Comparison of ENCODE assay signal across 9 cellular contexts in genomic region chr7:143372070-143372469, GRCh38. TPM values are rescaled to one million over a fixed set of nuclear protein-coding genes. Genes with fewer than 3 reads are reported as not detected.
A peak's percentile ranks its signal among the peaks of the same experiment; 100 is the strongest.
DNase-seq lines count a peak whose midpoint lies in the region; ATAC-seq and TF ChIP-seq lines count a peak whose summit lies in the region.
"Had no signal": no experiment of that assay in that cellular context is flagged by ENCODE, and none has a peak within 500 bp of the region (broad histone marks: within the 10 kb centered on the region; RNA-seq: fewer than 3 reads in every experiment).

No MANE protein-coding gene starts in this region.

- H3K4me3 ChIP-seq in right atrium auricular region (no peak overlapping the region), gastroesophageal sphincter (no peak overlapping the region)
- H3K4me3 ChIP-seq: upper lobe of left lung had no signal

- WGBS in gastroesophageal sphincter (ENCODE audit: low coverage in 1 of 2), 2 donors, result 32 to 36% methylated on average over 4 of the region's 4 CpGs

- peaks cover 51% of the 10 kb centered on the region for H3K4me1 Mint-ChIP-seq in activated CD4-positive, alpha-beta memory T cell treated with anti-CD3 and anti-CD28 coated beads for 36 hours (ENCODE audit: low read depth)
- peaks cover 39% of the 10 kb centered on the region for H3K4me1 Mint-ChIP-seq in nephron progenitor cell

- peak; percentile 66 for ATAC-seq in Right ventricle myocardium inferior
- ATAC-seq in gastroesophageal sphincter, result peak; percentile 27

- H3K36me3 Mint-ChIP-seq in activated CD4-positive, alpha-beta memory T cell treated with anti-CD3 and anti-CD28 coated beads for 36 hours, result no peaks in the 10 kb centered on the region
- H3K36me3 Mint-ChIP-seq in nephron progenitor cell (ENCODE audit: low read depth), result no peaks in the 10 kb centered on the region

- no peaks in the 10 kb centered on the region for H3K36me3 ChIP-seq in right atrium auricular region
- H3K36me3 ChIP-seq in gastroesophageal sphincter, result no peaks in the 10 kb centered on the region
- H3K36me3 ChIP-seq: upper lobe of left lung had no signal

- DNase-seq in Right ventricle myocardium inferior (ENCODE audit: missing footprints) (peak; percentile 71), right atrium auricular region (ENCODE audit: low spot score) (no peak), islet precursor cell (no peak), nephron progenitor cell (no peak), NK-92 (lab: John Stamatoyannopoulos, UW; ENCODE audit: unreplicated experiment) (no peak)
- peak; percentile 88 for DNase-seq in activated CD4-positive, alpha-beta memory T cell treated with anti-CD3 and anti-CD28 coated beads for 36 hours
- peak; percentile 34 to 38 for DNase-seq in stimulated activated CD4-positive, alpha-beta T cell treated with anti-CD3 and anti-CD28 coated beads, Interleukin-4, amount 100 ng/mL, for 48 hours (ENCODE audit: low read depth in 2 of 2)

- intact Hi-C loops in Right ventricle myocardium inferior (cut with DNase I), result no loop called here
- intact Hi-C loops in activated CD4-positive, alpha-beta memory T cell treated with anti-CD3 and anti-CD28 coated beads for 36 hours (cut with micrococcal nuclease), result loop anchor here (1.0 to 5.0 kb wide), 4 partner anchors 8 to 132 kb away; partner anchors contain the start of genes EPHA1 and FAM131B

- CTCF ChIA-PET in activated CD4-positive, alpha-beta memory T cell treated with anti-CD3 and anti-CD28 coated beads for 36 hours (lab: Charles Lee), result interaction anchor here (0.7 to 2.2 kb wide), 10 partner anchors 8 to 132 kb away, joined by 3 to 16 read pairs (median 5); partner anchors contain the start of gene FAM131B

- H3K4me3 Mint-ChIP-seq in activated CD4-positive, alpha-beta memory T cell treated with anti-CD3 and anti-CD28 coated beads for 36 hours, result peak overlapping the region; percentile 7
- H3K4me3 Mint-ChIP-seq in nephron progenitor cell, result no peak overlapping the region

- POLR2A ChIA-PET in activated CD4-positive, alpha-beta memory T cell treated with anti-CD3 and anti-CD28 coated beads for 36 hours (lab: Charles Lee), result interaction anchor here (0.6 to 1.1 kb wide), 2 partner anchors 8 to 131 kb away, joined by 3 read pairs; no protein-coding TSS in a partner anchor

- no peaks in the 10 kb centered on the region for H3K27me3 Mint-ChIP-seq in activated CD4-positive, alpha-beta memory T cell treated with anti-CD3 and anti-CD28 coated beads for 36 hours
- peaks cover 19% of the 10 kb centered on the region for H3K27me3 Mint-ChIP-seq in nephron progenitor cell (ENCODE audit: low read depth, poor library complexity)

- H3K9me3 ChIP-seq in right atrium auricular region, result no peaks in the 10 kb centered on the region
- no peaks in the 10 kb centered on the region for H3K9me3 ChIP-seq in gastroesophageal sphincter
- H3K9me3 ChIP-seq: upper lobe of left lung had no signal

- no peak for TF ChIP-seq EP300 in gastroesophageal sphincter (IDR thresholded peaks at IDR 0.05)

- no peaks in the 10 kb centered on the region for H3K9me3 Mint-ChIP-seq in activated CD4-positive, alpha-beta memory T cell treated with anti-CD3 and anti-CD28 coated beads for 36 hours
- no peaks in the 10 kb centered on the region for H3K9me3 Mint-ChIP-seq in nephron progenitor cell

- TF ChIP-seq CTCF in right atrium auricular region (IDR thresholded peaks at IDR 0.05), result peak in 1 of 2 donors; percentile 45
- TF ChIP-seq CTCF in gastroesophageal sphincter (IDR thresholded peaks at IDR 0.05), result peak in 1 of 4 experiments; percentile 10
- no peak for TF ChIP-seq CTCF in nephron progenitor cell (IDR thresholded peaks at IDR 0.05)

- no peak overlapping the region for H3K27ac ChIP-seq in right atrium auricular region
- no peak overlapping the region for H3K27ac ChIP-seq in gastroesophageal sphincter

- peak overlapping the region; percentile 70 for H3K27ac Mint-ChIP-seq in activated CD4-positive, alpha-beta memory T cell treated with anti-CD3 and anti-CD28 coated beads for 36 hours
- no peak overlapping the region for H3K27ac Mint-ChIP-seq in nephron progenitor cell

- peaks cover 0 to 7% of the 10 kb centered on the region in 2 donors for H3K4me1 ChIP-seq in right atrium auricular region
- no peaks in the 10 kb centered on the region for H3K4me1 ChIP-seq in gastroesophageal sphincter

- TF ChIP-seq POLR2A in gastroesophageal sphincter (IDR thresholded peaks at IDR 0.05), result no peak

- H3K27me3 ChIP-seq in right atrium auricular region (no peaks in the 10 kb centered on the region), gastroesophageal sphincter (peaks cover 3% of the 10 kb centered on the region)
- H3K27me3 ChIP-seq: upper lobe of left lung had no signal

RNA-seq across cellular contexts. Expression of gene ZYX, which starts 9.1 kb away (rescaled TPM):
- total RNA-seq in Right ventricle myocardium inferior (75.9 TPM), right atrium auricular region (10 to 100 TPM; 48.3 to 93.7 TPM), gastroesophageal sphincter (100 to 1,000 TPM; 111 to 389 (median 146) TPM)
- total RNA-seq in activated CD4-positive, alpha-beta memory T cell treated with anti-CD3 and anti-CD28 coated beads for 36 hours, result 100 to 1,000 TPM; 137 to 140 TPM

RNA-seq across cellular contexts. Expression of gene FAM131B, which starts 9.6 kb away (rescaled TPM):
- total RNA-seq in Right ventricle myocardium inferior (0.73 TPM), right atrium auricular region (under 1 TPM; 0.08 to 0.48 TPM), gastroesophageal sphincter (1 to 10 TPM in 2 of 4 donors, under 1 TPM in 2; 0.31 to 2.4 (median 1.2) TPM)
- 1 to 10 TPM; 1.9 to 2.3 TPM for total RNA-seq in activated CD4-positive, alpha-beta memory T cell treated with anti-CD3 and anti-CD28 coated beads for 36 hours

RNA-seq across cellular contexts. Expression of gene EPHA1, which starts 36.6 kb away (rescaled TPM):
- not detected for total RNA-seq in Right ventricle myocardium inferior
- total RNA-seq in right atrium auricular region, result under 1 TPM in 1 of 2 donors, not detected in 1; 0.71 TPM
- 1 to 10 TPM; 2.9 to 4.3 TPM for total RNA-seq in activated CD4-positive, alpha-beta memory T cell treated with anti-CD3 and anti-CD28 coated beads for 36 hours
- total RNA-seq in gastroesophageal sphincter, result 1 to 10 TPM in 1 of 4 donors, under 1 TPM in 1, not detected in 2; 0.78 to 2.5 TPM

RNA-seq across cellular contexts. Expression of gene CLCN1, which starts 56.2 kb away (rescaled TPM):
- not detected for total RNA-seq in Right ventricle myocardium inferior
- total RNA-seq in right atrium auricular region, result not detected
- under 1 TPM in 1 of 2 experiments, not detected in 1; 0.17 TPM for total RNA-seq in activated CD4-positive, alpha-beta memory T cell treated with anti-CD3 and anti-CD28 coated beads for 36 hours
- total RNA-seq in gastroesophageal sphincter, result not detected

Comparison
In these comparisons a context has a peak if more than half of its experiments do, and no peak if none do; other contexts are left out.
1. DNase-seq: peak in Right ventricle myocardium inferior (single experiment), activated CD4-positive, alpha-beta memory T cell treated with anti-CD3 and anti-CD28 coated beads for 36 hours (single experiment) and stimulated activated CD4-positive, alpha-beta T cell treated with anti-CD3 and anti-CD28 coated beads, Interleukin-4, amount 100 ng/mL, for 48 hours (2 of 2); none in right atrium auricular region (single experiment), islet precursor cell (single experiment), nephron progenitor cell (single experiment) and NK-92 (single experiment).